ENCODE assay signal across 28 cellular contexts in the genomic region with DNA sequence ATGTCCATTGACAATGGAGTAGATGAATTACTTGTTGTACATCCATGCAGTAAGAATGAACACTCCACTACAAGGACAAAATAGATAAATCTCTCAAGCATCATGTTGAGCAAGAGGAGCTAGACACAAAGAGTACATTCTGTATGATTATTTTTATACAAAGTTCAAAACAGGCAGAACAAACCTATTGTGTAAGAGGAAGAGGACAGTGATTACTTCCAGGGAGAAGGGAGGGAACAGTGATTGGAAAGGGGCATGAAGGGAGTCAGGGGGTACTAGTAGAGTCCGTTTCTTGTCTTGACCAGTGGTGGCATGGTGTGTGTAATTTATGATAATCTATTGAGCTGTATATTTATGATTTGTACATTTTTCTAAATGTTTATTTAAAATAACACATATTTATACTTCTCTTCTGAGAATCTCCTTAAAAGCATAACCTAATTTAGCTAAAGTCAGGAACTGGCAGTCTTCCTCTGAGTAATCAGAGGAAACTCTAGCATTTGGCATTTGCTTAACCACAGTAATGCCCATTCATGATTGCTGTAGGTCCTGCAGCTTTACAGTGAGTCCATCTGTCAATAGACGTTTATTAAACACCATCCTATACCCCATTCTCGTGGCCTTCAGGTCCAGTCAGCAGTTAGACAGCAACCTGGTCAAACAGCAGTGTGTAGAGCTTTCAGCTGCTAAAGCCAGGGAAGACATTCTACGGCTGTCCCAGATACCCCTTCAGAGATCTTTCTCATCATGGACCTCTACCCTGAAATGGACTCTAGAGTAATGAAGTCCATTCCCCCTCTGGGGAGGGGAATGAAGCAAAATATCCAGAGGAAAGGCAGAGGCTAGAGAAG.
DNase-seq lines count a peak whose midpoint lies in the region; ATAC-seq and TF ChIP-seq lines count a peak whose summit lies in the region.
"Had no signal": no experiment of that assay in that cellular context is flagged by ENCODE, and none has a peak within 500 bp of the region (broad histone marks: within the 10 kb centered on the region; RNA-seq: fewer than 3 reads in every experiment).

No MANE protein-coding gene starts in this region.

- no peaks in the 10 kb centered on the region for H3K27me3 ChIP-seq in mesenchymal stem cell (ENCODE audit: control insufficient read depth in 1 of 2, insufficient read depth in 1 of 2, low read length in 2 of 2)
- H3K27me3 ChIP-seq: BLaER1 treated with 17β-estradiol and CSF1 and Interleukin-3, amounts not matched to agents 10 nM and 100 nM; esophagus squamous epithelium; heart right ventricle; sigmoid colon; vagina had no signal

- no peak overlapping the region for H3K23ac ChIP-seq in mesenchymal stem cell (ENCODE audit: low read length in 2 of 2)

- no peak overlapping the region for H2AFZ ChIP-seq in mesenchymal stem cell (ENCODE audit: low read depth, low read length)
- H2AFZ ChIP-seq: parathyroid adenoma had no signal

- no peak overlapping the region for H3K27ac Mint-ChIP-seq in natural killer cell treated with Interleukin-12 subunit alpha and Interleukin-12 subunit beta and Interleukin-15 and Interleukin-18, amount 100 ng/mL, for 72 hours
- H3K27ac Mint-ChIP-seq: activated CD8-positive, alpha-beta T cell treated with anti-CD3 and anti-CD28 coated beads for 36 hours; stimulated activated memory B cell treated with anti-CD40 and anti-IgM and Interleukin-4, amounts not matched to agents 10 μg/mL and 1 μg/mL and 100 μg/mL, for 72 hours had no signal

- H3K27ac ChIP-seq in mesenchymal stem cell (ENCODE audit: low read length, poor library complexity, severe bottlenecking): no peak overlapping the region
- H3K27ac ChIP-seq: BLaER1 treated with 17β-estradiol and CSF1 and Interleukin-3, amounts not matched to agents 10 nM and 100 nM; esophagus squamous epithelium; heart right ventricle; left lung; parathyroid adenoma; thoracic aorta; vagina had no signal

- no peak overlapping the region for H4K91ac ChIP-seq in mesenchymal stem cell (ENCODE audit: low read length)

- H2AK5ac ChIP-seq in mesenchymal stem cell (ENCODE audit: low read length, severe bottlenecking): no peak overlapping the region

- no peak overlapping the region for H2BK5ac ChIP-seq in mesenchymal stem cell (ENCODE audit: low read depth, low read length, poor library complexity, severe bottlenecking)

- no peak overlapping the region for H3K4me3 ChIP-seq in cardiac fibroblast (replicated peaks in 1 of 2; ENCODE audit: low read depth in 2 of 2, low read length in 2 of 2)
- H3K4me3 ChIP-seq in mesenchymal stem cell (ENCODE audit: insufficient read depth in 1 of 2, low read depth in 1 of 2, low read length in 2 of 2): no peak overlapping the region
- H3K4me3 ChIP-seq: BLaER1 treated with 17β-estradiol and CSF1 and Interleukin-3, amounts not matched to agents 10 nM and 100 nM; esophagus squamous epithelium; heart right ventricle; left lung; sigmoid colon; thoracic aorta; vagina had no signal

- H3K4me3 Mint-ChIP-seq in natural killer cell treated with Interleukin-12 subunit alpha and Interleukin-12 subunit beta and Interleukin-15 and Interleukin-18, amount 100 ng/mL, for 72 hours: no peak overlapping the region
- H3K4me3 Mint-ChIP-seq: activated CD8-positive, alpha-beta T cell treated with anti-CD3 and anti-CD28 coated beads for 36 hours; stimulated activated memory B cell treated with anti-CD40 and anti-IgM and Interleukin-4, amounts not matched to agents 10 μg/mL and 1 μg/mL and 100 μg/mL, for 72 hours had no signal

- WGBS in mesenchymal stem cell: 50% methylated on average over 2 of the region's 4 CpGs

- no peaks in the 10 kb centered on the region for H3K4me1 Mint-ChIP-seq in natural killer cell treated with Interleukin-12 subunit alpha and Interleukin-12 subunit beta and Interleukin-15 and Interleukin-18, amount 100 ng/mL, for 72 hours (ENCODE audit: low read depth in 2 of 2)

- peak; percentile 45 for DNase-seq in EL
- DNase-seq in RPMI7951 (ENCODE audit: low read depth): peak; percentile 67
- peak; percentile 8 to 22 for DNase-seq in cardiac fibroblast (ENCODE audit: low read depth in 2 of 2)
- DNase-seq in mesenchymal stem cell: peak; percentile 6
- DNase-seq in NCI-H1436 (lab: John Stamatoyannopoulos, UW): no peak
- no peak for DNase-seq in NOMO-1 treated with DMSO at 0.1 percent for 48 hours (lab: John Stamatoyannopoulos, UW; ENCODE audit: unreplicated experiment)
- no peak for DNase-seq in natural killer cell treated with Interleukin-12 subunit alpha and Interleukin-12 subunit beta and Interleukin-15 and Interleukin-18, amount 100 ng/mL, for 72 hours (ENCODE audit: low spot score)
- no peak for DNase-seq in NCI-H2171 (lab: John Stamatoyannopoulos, UW)
- DNase-seq: ACHN; activated CD8-positive, alpha-beta T cell treated with anti-CD3 and anti-CD28 coated beads for 36 hours; activated T-cell treated with anti-CD3 and anti-CD28 coated beads for 4 hours; amygdala; effector CD8-positive, alpha-beta T cell; esophagus squamous epithelium; heart right ventricle; left lung; NCI-H1417; NCI-H524; sigmoid colon; stimulated activated CD4-positive, alpha-beta T cell treated with anti-CD3 and anti-CD28 coated beads, Interleukin-2, amount 100 ng/mL, for 24 hours; SW 1271 had no signal

- H3K4me1 ChIP-seq in mesenchymal stem cell (ENCODE audit: control insufficient read depth, insufficient read depth, low read depth, low read length): peaks cover 4% of the 10 kb centered on the region
- H3K4me1 ChIP-seq: BLaER1 treated with 17β-estradiol and CSF1 and Interleukin-3, amounts not matched to agents 10 nM and 100 nM; heart right ventricle; left lung; parathyroid adenoma; sigmoid colon had no signal

- H3K79me1 ChIP-seq in mesenchymal stem cell (replicated peaks; ENCODE audit: low read length, poor library complexity, severe bottlenecking): no peaks in the 10 kb centered on the region

- no peaks in the 10 kb centered on the region for H3K36me3 ChIP-seq in mesenchymal stem cell (ENCODE audit: control insufficient read depth in 1 of 2, insufficient read depth in 2 of 2, low read depth in 1 of 2, low read length in 2 of 2)
- H3K36me3 ChIP-seq: BLaER1 treated with 17β-estradiol and CSF1 and Interleukin-3, amounts not matched to agents 10 nM and 100 nM; esophagus squamous epithelium; heart right ventricle; left lung; sigmoid colon; thoracic aorta; vagina had no signal

- H2BK120ac ChIP-seq in mesenchymal stem cell (ENCODE audit: low read depth, low read length): no peak overlapping the region

- H3K36me3 Mint-ChIP-seq in natural killer cell treated with Interleukin-12 subunit alpha and Interleukin-12 subunit beta and Interleukin-15 and Interleukin-18, amount 100 ng/mL, for 72 hours: no peaks in the 10 kb centered on the region
- H3K36me3 Mint-ChIP-seq: stimulated activated memory B cell treated with anti-CD40 and anti-IgM and Interleukin-4, amounts not matched to agents 10 μg/mL and 1 μg/mL and 100 μg/mL, for 72 hours had no signal

- H3K18ac ChIP-seq in mesenchymal stem cell (ENCODE audit: low read depth in 1 of 2, low read length in 2 of 2): no peak overlapping the region

- peaks cover 21 to 33% of the 10 kb centered on the region in 2 donors for H3K27me3 Mint-ChIP-seq in natural killer cell treated with Interleukin-12 subunit alpha and Interleukin-12 subunit beta and Interleukin-15 and Interleukin-18, amount 100 ng/mL, for 72 hours

- no peak overlapping the region for H3K4me2 ChIP-seq in mesenchymal stem cell (ENCODE audit: low read length, poor library complexity, severe bottlenecking)
- H3K4me2 ChIP-seq: BLaER1 treated with 17β-estradiol and CSF1 and Interleukin-3, amounts not matched to agents 10 nM and 100 nM had no signal

- H4K8ac ChIP-seq in mesenchymal stem cell (ENCODE audit: low read length): no peak overlapping the region

- no peaks in the 10 kb centered on the region for H3K9me3 ChIP-seq in mesenchymal stem cell (ENCODE audit: control insufficient read depth, low read length)
- H3K9me3 ChIP-seq: esophagus squamous epithelium, left lung, sigmoid colon, thoracic aorta, vagina had no signal

- H3K4ac ChIP-seq in mesenchymal stem cell (ENCODE audit: low read depth in 1 of 2, low read length in 2 of 2): no peak overlapping the region

- H3K9ac ChIP-seq in mesenchymal stem cell (ENCODE audit: low read length): no peak overlapping the region
- H3K9ac ChIP-seq: BLaER1 treated with 17β-estradiol and CSF1 and Interleukin-3, amounts not matched to agents 10 nM and 100 nM; parathyroid adenoma had no signal

- no peak for ATAC-seq in natural killer cell treated with Interleukin-12 subunit alpha and Interleukin-12 subunit beta and Interleukin-15 and Interleukin-18, amount 100 ng/mL, for 72 hours
- ATAC-seq: activated CD4-positive, CD25-positive, alpha-beta regulatory T cell treated with anti-CD3 and anti-CD28 coated beads, Interleukin-2, amount 50 U/mL, for 24 hours; activated CD8-positive, alpha-beta T cell treated with anti-CD3 and anti-CD28 coated beads for 36 hours; heart right ventricle; HepG2; stimulated activated memory B cell treated with anti-CD40 and anti-IgM and Interleukin-4, amounts not matched to agents 10 μg/mL and 1 μg/mL and 100 μg/mL, for 72 hours had no signal

- no peak overlapping the region for H2BK15ac ChIP-seq in mesenchymal stem cell (ENCODE audit: low read depth, poor library complexity, severe bottlenecking)

- H3K9me3 Mint-ChIP-seq in natural killer cell treated with Interleukin-12 subunit alpha and Interleukin-12 subunit beta and Interleukin-15 and Interleukin-18, amount 100 ng/mL, for 72 hours: no peaks in the 10 kb centered on the region
- H3K9me3 Mint-ChIP-seq: stimulated activated memory B cell treated with anti-CD40 and anti-IgM and Interleukin-4, amounts not matched to agents 10 μg/mL and 1 μg/mL and 100 μg/mL, for 72 hours had no signal

- no peak overlapping the region for H2BK12ac ChIP-seq in mesenchymal stem cell (ENCODE audit: low read length in 2 of 2)

- no peak overlapping the region for H3K14ac ChIP-seq in mesenchymal stem cell (ENCODE audit: low read length in 2 of 2)

- TF ChIP-seq CTCF in cardiac fibroblast (IDR thresholded peaks at IDR 0.05; ENCODE audit: low read depth, low read length): no peak

Comparison
In these comparisons a context has a peak if more than half of its experiments do, and no peak if none do; other contexts are left out.
1. DNase-seq: peak in EL (single experiment), RPMI7951 (single experiment), cardiac fibroblast (2 of 2) and mesenchymal stem cell (single experiment); none in NCI-H1436 (single experiment), NOMO-1 treated with DMSO at 0.1 percent for 48 hours (single experiment), natural killer cell treated with Interleukin-12 subunit alpha and Interleukin-12 subunit beta and Interleukin-15 and Interleukin-18, amount 100 ng/mL, for 72 hours (single experiment) and NCI-H2171 (single experiment).